Comparison of ENCODE assay signal across 19 cellular contexts in the genomic region with DNA sequence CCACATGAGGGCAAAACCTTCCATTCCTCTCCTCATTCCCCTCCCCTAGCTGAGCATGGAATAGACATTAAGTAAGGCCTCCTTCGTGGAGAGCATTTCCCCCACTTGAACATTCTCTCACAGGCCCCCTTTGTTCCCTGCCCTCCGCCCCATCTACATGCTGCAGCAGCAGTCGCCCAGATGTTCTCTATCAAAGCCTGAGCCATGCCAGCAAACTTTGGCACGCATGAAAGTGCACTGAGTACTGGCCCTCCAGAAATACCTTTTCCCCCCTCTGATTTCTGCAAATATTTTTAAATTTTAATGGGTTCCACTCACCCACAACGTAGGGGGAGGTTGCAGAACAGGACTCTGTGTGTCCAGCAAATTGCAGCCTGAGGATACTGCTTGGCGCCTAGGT. TPM values are rescaled to one million over a fixed set of nuclear protein-coding genes. Genes with fewer than 3 reads are reported as not detected.
DNase-seq lines count a peak whose midpoint lies in the region; ATAC-seq and TF ChIP-seq lines count a peak whose summit lies in the region.
"Had no signal": no experiment of that assay in that cellular context is flagged by ENCODE, and none has a peak within 500 bp of the region (broad histone marks: within the 10 kb centered on the region; RNA-seq: fewer than 3 reads in every experiment).

No MANE protein-coding gene starts in this region.

- TF ChIP-seq POLR2A in IMR-90 (IDR thresholded peaks at IDR 0.05; ENCODE audit: low read depth, low read length) (no peak), lower leg skin (IDR thresholded peaks at IDR 0.05) (no peak)

- no peak overlapping the region for H3K56ac ChIP-seq in IMR-90 (ENCODE audit: extremely low read depth, insufficient read depth, low read length)

- H3K27ac ChIP-seq in A673 (ENCODE audit: low read depth, low read length, poor library complexity, severe bottlenecking) (no peak overlapping the region), IMR-90 (ENCODE audit: insufficient read depth, low read length) (no peak overlapping the region), endodermal cell (ENCODE audit: low read depth, low read length) (no peak overlapping the region)
- H3K27ac ChIP-seq: A549, BLaER1, C4-2B had no signal

- no peak overlapping the region for H3K4me2 ChIP-seq in IMR-90 (ENCODE audit: low read depth, low read length)
- H3K4me2 ChIP-seq: A549, BLaER1 had no signal

- ATAC-seq in IMR-90 (ENCODE audit: low read depth): no peak
- ATAC-seq: A549; CD8-positive, alpha-beta T cell had no signal

- H3K4me3 ChIP-seq in A673 (ENCODE audit: low read depth, low read length, poor library complexity, severe bottlenecking) (no peak overlapping the region), IMR-90 (ENCODE audit: insufficient read depth, low read depth, low read length) (no peak overlapping the region), endodermal cell (ENCODE audit: low read length) (no peak overlapping the region), lower leg skin (ENCODE audit: low read depth, poor library complexity, severe bottlenecking) (no peak overlapping the region)
- H3K4me3 ChIP-seq: A549, BLaER1 had no signal

- H2AK9ac ChIP-seq in IMR-90 (replicated peaks; ENCODE audit: low read depth, low read length, poor library complexity): no peak overlapping the region

- H3K27me3 ChIP-seq in A673 (replicated peaks; ENCODE audit: insufficient read depth, low read depth, low read length, poor library complexity) (peaks cover 15% of the 10 kb centered on the region), IMR-90 (ENCODE audit: control insufficient read depth, insufficient read depth, low read length) (no peaks in the 10 kb centered on the region), endodermal cell (ENCODE audit: control insufficient read depth, insufficient read depth, low read length, poor library complexity, severe bottlenecking) (no peaks in the 10 kb centered on the region)
- H3K27me3 ChIP-seq: BLaER1 had no signal

- H3K4me1 ChIP-seq in A673 (ENCODE audit: insufficient read depth, low read length, poor library complexity, severe bottlenecking) (peaks cover 22% of the 10 kb centered on the region), IMR-90 (ENCODE audit: control insufficient read depth, insufficient read depth, low read length) (no peaks in the 10 kb centered on the region), endodermal cell (ENCODE audit: control insufficient read depth, insufficient read depth, low read length) (no peaks in the 10 kb centered on the region)
- H3K4me1 ChIP-seq: A549, BLaER1, Caco-2 had no signal

- no peaks in the 10 kb centered on the region for H3K36me3 ChIP-seq in A673 (ENCODE audit: insufficient read depth, low read length, poor library complexity, severe bottlenecking)
- H3K36me3 ChIP-seq in IMR-90 (ENCODE audit: control insufficient read depth, insufficient read depth, low read length): no peaks in the 10 kb centered on the region
- no peaks in the 10 kb centered on the region for H3K36me3 ChIP-seq in endodermal cell (ENCODE audit: control insufficient read depth, insufficient read depth, low read length)
- H3K36me3 ChIP-seq: BLaER1 had no signal

- no peak overlapping the region for H3K4me3 Mint-ChIP-seq in endodermal cell
- H3K4me3 Mint-ChIP-seq: B cell; CD4-positive, CD25-positive, alpha-beta regulatory T cell; CD8-positive, alpha-beta T cell had no signal

- H3K9me3 Mint-ChIP-seq in endodermal cell: no peaks in the 10 kb centered on the region
- H3K9me3 Mint-ChIP-seq: CD8-positive, alpha-beta T cell had no signal

- in situ Hi-C loops in IMR-90 (cut with MboI; ENCODE audit: low sequenced_read_pairs): no loop called here

- peak overlapping the region; percentile 8; the same call in 1 of the 2 replicates for H3K18ac ChIP-seq in IMR-90 (ENCODE audit: low read depth, low read length)

- no peaks in the 10 kb centered on the region for H3K4me1 Mint-ChIP-seq in endodermal cell
- H3K4me1 Mint-ChIP-seq: B cell; CD4-positive, CD25-positive, alpha-beta regulatory T cell had no signal

- no peak overlapping the region for H4K5ac ChIP-seq in IMR-90 (ENCODE audit: low read depth, low read length)

- no peak overlapping the region for H3K23ac ChIP-seq in IMR-90 (ENCODE audit: low read depth, low read length)

- 38% methylated on average over 2 of the region's 6 CpGs; no CpG with 5 or more reads in 1 of the 2 experiments for WGBS in IMR-90 (ENCODE audit: extremely low coverage in 2 of 2, insufficient read length in 1 of 2), 2 experiments
- WGBS in endodermal cell (ENCODE audit: insufficient coverage in 1 of 2, insufficient read length in 1 of 2), 2 experiments: 72 to 73% methylated on average over 6 of the region's 6 CpGs
- 52 to 61% methylated on average over 6 of the region's 6 CpGs for WGBS in lower leg skin, 2 donors

- CTCF ChIA-PET in A673 (lab: Charles Lee): no interaction called here
- CTCF ChIA-PET in IMR-90 (lab: Yijun Ruan, JAX): no interaction called here

- dilution Hi-C loops in IMR-90 (cut with HindIII; ENCODE audit: low sequenced_read_pairs, unreplicated experiment): no loop called here

- H3K79me1 ChIP-seq in IMR-90 (ENCODE audit: low read depth in 1 of 2, low read length in 2 of 2): no peaks in the 10 kb centered on the region

- H4K8ac ChIP-seq in IMR-90 (ENCODE audit: low read depth in 2 of 2, low read length in 2 of 2): no peak overlapping the region

- no peaks in the 10 kb centered on the region for H3K9me3 ChIP-seq in A673 (ENCODE audit: low read depth, low read length, poor library complexity, severe bottlenecking)
- H3K9me3 ChIP-seq in IMR-90 (ENCODE audit: control insufficient read depth, insufficient read depth, low read length): no peaks in the 10 kb centered on the region
- no peaks in the 10 kb centered on the region for H3K9me3 ChIP-seq in endodermal cell (ENCODE audit: control insufficient read depth, low read length)
- H3K9me3 ChIP-seq: A549, BLaER1, Caco-2 had no signal

- H2BK120ac ChIP-seq in IMR-90 (ENCODE audit: low read depth, low read length): no peak overlapping the region

- peak; percentile 26 for DNase-seq in A673 (ENCODE audit: low spot score)
- no peak for DNase-seq in IMR-90
- DNase-seq in endodermal cell: no peak
- peak; percentile 65 for DNase-seq in fibroblast of the conjunctiva (ENCODE audit: low read depth)
- no peak for DNase-seq in stimulated activated CD4-positive, alpha-beta T cell treated with anti-CD3 and anti-CD28 coated beads, Interleukin-4, amount 100 ng/mL, for 24 hours
- no peak for DNase-seq in Ammon's horn (ENCODE audit: low spot score)
- no peak for DNase-seq in lower leg skin (ENCODE audit: low spot score in 2 of 2)
- DNase-seq: 8988T; Caco-2; CD4-positive, CD25-positive, alpha-beta regulatory T cell; CD8-positive, alpha-beta T cell; DMS153; DND-41; H7; HCEC 1CT had no signal

- no peak overlapping the region for H2BK5ac ChIP-seq in IMR-90 (ENCODE audit: low read depth, low read length, poor library complexity, severe bottlenecking)

- POLR2A ChIA-PET in A673 (lab: Charles Lee; ENCODE audit: low non-redundant PET): no interaction called here
- POLR2A ChIA-PET in IMR-90 (lab: Charles Lee; ENCODE audit: unreplicated experiment): no interaction called here

- H2BK15ac ChIP-seq in IMR-90 (ENCODE audit: low read depth, low read length): no peak overlapping the region

- no peaks in the 10 kb centered on the region for H3K9me1 ChIP-seq in IMR-90 (ENCODE audit: insufficient read depth, low read length)

- H3K9ac ChIP-seq in IMR-90 (ENCODE audit: low read depth, low read length): no peak overlapping the region
- no peak overlapping the region for H3K9ac ChIP-seq in endodermal cell (ENCODE audit: extremely low read depth, low read length, poor library complexity, severe bottlenecking)
- H3K9ac ChIP-seq: BLaER1 had no signal

- H2AK5ac ChIP-seq in IMR-90 (ENCODE audit: low read depth, low read length): no peak overlapping the region; the same call in 1 of the 2 replicates

- H3K4ac ChIP-seq in IMR-90 (ENCODE audit: low read depth, low read length): no peak overlapping the region

- H3K14ac ChIP-seq in IMR-90 (replicated peaks; ENCODE audit: low read depth, low read length): no peak overlapping the region

- H4K20me1 ChIP-seq in IMR-90 (ENCODE audit: insufficient read depth, low read length): no peaks in the 10 kb centered on the region
- H4K20me1 ChIP-seq: BLaER1 had no signal

- H4K91ac ChIP-seq in IMR-90 (ENCODE audit: insufficient read depth, low read depth, low read length): no peak overlapping the region

- H3K36me3 Mint-ChIP-seq in endodermal cell (ENCODE audit: low read depth): no peaks in the 10 kb centered on the region
- H3K36me3 Mint-ChIP-seq: CD4-positive, CD25-positive, alpha-beta regulatory T cell; CD8-positive, alpha-beta T cell had no signal

- H2BK20ac ChIP-seq in IMR-90 (ENCODE audit: low read depth, low read length): no peak overlapping the region

- no peaks in the 10 kb centered on the region for H3K27me3 Mint-ChIP-seq in endodermal cell (ENCODE audit: insufficient read depth)

- TF ChIP-seq RAD21 in IMR-90 (IDR thresholded peaks at IDR 0.05; ENCODE audit: low read length): no peak

- intact Hi-C loops in A673 (cut with micrococcal nuclease; ENCODE audit: unreplicated experiment) (no loop called here), IMR-90 (cut with micrococcal nuclease) (no loop called here), lower leg skin (cut with DNase I; ENCODE audit: low total_unique reads) (no loop called here)

- H2AFZ ChIP-seq in IMR-90 (replicated peaks; ENCODE audit: low read length, poor library complexity): no peak overlapping the region

- peak overlapping the region; percentile 15 for H3K27ac Mint-ChIP-seq in endodermal cell
- H3K27ac Mint-ChIP-seq: B cell; CD4-positive, CD25-positive, alpha-beta regulatory T cell; CD8-positive, alpha-beta T cell had no signal

- BruUV-seq in A673 (replicated peaks; lab: Mats Ljungman, UMichigan) (no TSS peak), IMR-90 (replicated peaks; lab: Mats Ljungman, UMichigan) (no TSS peak)

- TF ChIP-seq CTCF in A673 (conservative IDR thresholded peaks at IDR 0.05; ENCODE audit: low read depth, low read length) (no peak), IMR-90 (conservative IDR thresholded peaks at IDR 0.05; ENCODE audit: low read depth, low read length) (no peak), endodermal cell (conservative IDR thresholded peaks at IDR 0.05) (no peak), lower leg skin (IDR thresholded peaks at IDR 0.05) (no peak)

TF ChIP-seq in IMR-90, 13 proteins besides CTCF, POLR2A, EP300 and RAD21 (continues in another document):
- TF ChIP-seq MAFK (IDR thresholded peaks at IDR 0.05; ENCODE audit: low read depth, low read length) (no peak), CHD1 (IDR thresholded peaks at IDR 0.05; ENCODE audit: low read depth, low read length) (no peak), NFE2L2 (IDR thresholded peaks at IDR 0.05; ENCODE audit: low read depth, low read length) (no peak), FOS (IDR thresholded peaks at IDR 0.05; ENCODE audit: low read depth, low read length) (no peak)

RNA-seq across cellular contexts. Expression of a gene that starts 20.9 kb away (rescaled TPM):
- total RNA-seq in A673 (2021): 10.9 and 13.6 TPM in 2 replicates
- total RNA-seq in IMR-90 (2012; rRNA removed): 11.3 and 17.2 TPM in 2 replicates
- 11.0 and 14.0 TPM in 2 replicates for polyA plus RNA-seq in IMR-90 (2012; rRNA removed)
- 1.2 and 1.7 TPM in 2 replicates for polyA plus RNA-seq in IMR-90 (2012; cell fraction: cytosol; rRNA removed)
- 4.9 and 81.0 TPM in 2 replicates for polyA plus RNA-seq in IMR-90 (2012; cell fraction: nucleus; rRNA removed; ENCODE audit: low replicate concordance)
- total RNA-seq in endodermal cell: 10 to 100 TPM in 1 of 2 donors, 1 to 10 TPM in 1; 10.0 to 15.9 TPM
- polyA plus RNA-seq in endodermal cell (2013, experiment 1 of 2): 14.0 TPM
- 13.0 TPM for polyA plus RNA-seq in endodermal cell (2013, experiment 2 of 2)
- 1 to 10 TPM; 3.7 to 8.5 (median 5.0) TPM for total RNA-seq in lower leg skin

Comparison
In these comparisons a context has a peak if more than half of its experiments do, and no peak if none do; other contexts are left out.
1. DNase-seq: peak in A673 (single experiment) and fibroblast of the conjunctiva (single experiment); none in IMR-90 (single experiment), endodermal cell (single experiment), stimulated activated CD4-positive, alpha-beta T cell treated with anti-CD3 and anti-CD28 coated beads, Interleukin-4, amount 100 ng/mL, for 24 hours (single experiment), Ammon's horn (single experiment) and lower leg skin (0 of 2).